14 cellular contexts compared by ENCODE assay signal in the genomic region with DNA sequence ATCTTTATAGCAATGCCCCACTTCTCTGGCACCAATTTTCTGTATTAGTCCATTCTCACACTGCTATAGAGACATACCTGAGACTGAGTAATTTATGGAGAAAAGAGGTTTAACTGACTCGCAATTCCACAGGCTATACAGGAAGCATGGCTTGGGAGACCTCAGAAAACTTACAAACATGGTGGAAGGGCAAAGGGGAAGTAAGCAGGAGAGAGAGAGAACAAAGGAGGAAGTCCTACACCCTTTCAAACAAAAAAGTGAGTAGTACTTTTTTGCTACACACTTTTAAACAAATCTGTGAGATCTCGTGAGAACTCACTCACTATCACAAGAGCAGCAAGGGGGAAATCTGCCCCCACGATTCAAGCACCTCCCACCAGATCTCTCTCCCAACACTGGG.
"Had no signal": no experiment of that assay in that cellular context is flagged by ENCODE, and none has a peak within 500 bp of the region (broad histone marks: within the 10 kb centered on the region; RNA-seq: fewer than 3 reads in every experiment).

No MANE protein-coding gene starts in this region.

- H3K27me3 ChIP-seq: dorsolateral prefrontal cortex, pancreas, spleen had no signal

- H3K27me3 Mint-ChIP-seq: activated B cell treated with CpG ODN at 0.5 μM for 24 hours; activated CD4-positive, alpha-beta T cell treated with anti-CD3 and anti-CD28 coated beads, Interleukin-2, amount 10 ng/mL, durations not matched to agents 24 days and 14 days; activated T-helper 17 cell treated with anti-CD3 and anti-CD28 coated beads, Interleukin-2, amount 50 U/mL, for 72 hours; stimulated activated naive CD8-positive, alpha-beta T cell treated with anti-CD3 and anti-CD28 coated beads, Interleukin-15, amount 100 ng/mL, for 72 hours had no signal

- H3K36me3 ChIP-seq: pancreas, thoracic aorta had no signal

- H3K9me3 ChIP-seq: pancreas, thoracic aorta had no signal

- H3K4me1 ChIP-seq: pancreas had no signal

- H3K4me3 ChIP-seq: dorsolateral prefrontal cortex, pancreas, spleen, thoracic aorta had no signal

- H3K4me3 Mint-ChIP-seq: activated B cell treated with CpG ODN at 0.5 μM for 24 hours; activated CD4-positive, alpha-beta T cell treated with anti-CD3 and anti-CD28 coated beads, Interleukin-2, amount 10 ng/mL, durations not matched to agents 24 days and 14 days; activated naive CD4-positive, alpha-beta T cell treated with anti-CD3 and anti-CD28 coated beads for 36 hours; activated T-helper 17 cell treated with anti-CD3 and anti-CD28 coated beads, Interleukin-2, amount 50 U/mL, for 72 hours; endodermal cell; neural crest cell; stimulated activated naive CD8-positive, alpha-beta T cell treated with anti-CD3 and anti-CD28 coated beads, Interleukin-15, amount 100 ng/mL, for 72 hours had no signal

- H3K27ac ChIP-seq: dorsolateral prefrontal cortex, pancreas, thoracic aorta had no signal

- H3K4me1 Mint-ChIP-seq: endodermal cell had no signal

- H3K27ac Mint-ChIP-seq: activated B cell treated with CpG ODN at 0.5 μM for 24 hours; activated CD4-positive, alpha-beta T cell treated with anti-CD3 and anti-CD28 coated beads, Interleukin-2, amount 10 ng/mL, durations not matched to agents 24 days and 14 days; activated naive CD4-positive, alpha-beta T cell treated with anti-CD3 and anti-CD28 coated beads for 36 hours; activated T-helper 17 cell treated with anti-CD3 and anti-CD28 coated beads, Interleukin-2, amount 50 U/mL, for 72 hours; endodermal cell; stimulated activated naive CD8-positive, alpha-beta T cell treated with anti-CD3 and anti-CD28 coated beads, Interleukin-15, amount 100 ng/mL, for 72 hours had no signal

- ATAC-seq: activated T-helper 17 cell treated with anti-CD3 and anti-CD28 coated beads, Interleukin-2, amount 50 U/mL, for 72 hours; pancreas; sciatic nerve; stimulated activated naive CD8-positive, alpha-beta T cell treated with anti-CD3 and anti-CD28 coated beads, Interleukin-15, amount 100 ng/mL, for 72 hours had no signal

- DNase-seq: activated B cell treated with CpG ODN at 0.5 μM for 24 hours; activated CD4-positive, alpha-beta T cell treated with anti-CD3 and anti-CD28 coated beads, Interleukin-2, amount 10 ng/mL, durations not matched to agents 24 days and 14 days; activated naive CD4-positive, alpha-beta T cell treated with anti-CD3 and anti-CD28 coated beads for 36 hours; dorsolateral prefrontal cortex; endodermal cell; head of caudate nucleus; midbrain; pancreas; spleen; stimulated activated naive CD8-positive, alpha-beta T cell treated with anti-CD3 and anti-CD28 coated beads, Interleukin-15, amount 100 ng/mL, for 72 hours had no signal
